Comparison of ENCODE assay signal across 13 cellular contexts in genomic region chr1:107250169-107250568, GRCh38.
A peak's percentile ranks its signal among the peaks of the same experiment; 100 is the strongest.
DNase-seq lines count a peak whose midpoint lies in the region; ATAC-seq and TF ChIP-seq lines count a peak whose summit lies in the region.
"Had no signal": no experiment of that assay in that cellular context is flagged by ENCODE, and none has a peak within 500 bp of the region (broad histone marks: within the 10 kb centered on the region; RNA-seq: fewer than 3 reads in every experiment).

No MANE protein-coding gene starts in this region.

- ATAC-seq in left colon, result no peak
- ATAC-seq in GM18909 (IDR thresholded peaks at IDR 0.05; ENCODE audit: poor library complexity, unreplicated experiment), result no peak
- ATAC-seq: activated T-helper 17 cell treated with anti-CD3 and anti-CD28 coated beads, Interleukin-2, amount 50 U/mL, for 72 hours; pancreas; T-cell had no signal

- in situ Hi-C loops in GM13976 (cut with MboI; ENCODE audit: low sequenced_read_pairs, unreplicated experiment), result no loop called here

- TF ChIP-seq CTCF in GM13976 (IDR thresholded peaks at IDR 0.05; ENCODE audit: borderline replicate concordance, control extremely low read depth, extremely low read depth, insufficient read depth, missing control alignments), result no peak

- intact Hi-C loops in left colon (cut with DNase I, micrococcal nuclease), result no loop called here

- DNase-seq in NCI-H2171 treated with DMSO at 0.1 percent for 48 hours (lab: John Stamatoyannopoulos, UW), result peak; percentile 48
- no peak for DNase-seq in NCI-H2171 (lab: John Stamatoyannopoulos, UW)
- peak; percentile 94 for DNase-seq in NCI-H146 treated with DMSO at 0.1 percent for 48 hours (lab: John Stamatoyannopoulos, UW; ENCODE audit: unreplicated experiment)
- DNase-seq in SW480 (ENCODE audit: low spot score), result peak; percentile 39
- DNase-seq in left colon, result no peak
- DNase-seq in NCI-H1694 treated with DMSO at 0.1 percent for 48 hours (lab: John Stamatoyannopoulos, UW), result no peak
- no peak for DNase-seq in GM13976 (ENCODE audit: low spot score)
- DNase-seq: activated CD4-positive, alpha-beta T cell treated with anti-CD3 and anti-CD28 coated beads, Interleukin-2, amount 10 ng/mL, durations not matched to agents 24 days and 14 days; midbrain; pancreas; T-cell had no signal

Comparison
In these comparisons a context has a peak if more than half of its experiments do, and no peak if none do; other contexts are left out.
1. DNase-seq: peak in NCI-H2171 treated with DMSO at 0.1 percent for 48 hours (single experiment), NCI-H146 treated with DMSO at 0.1 percent for 48 hours (single experiment) and SW480 (single experiment); none in NCI-H2171 (single experiment), left colon (0 of 2), NCI-H1694 treated with DMSO at 0.1 percent for 48 hours (single experiment) and GM13976 (single experiment).